Comparison of ENCODE assay signal across 26 cellular contexts in genomic region chr2:1187189-1187588, GRCh38.
"Had no signal": no experiment of that assay in that cellular context is flagged by ENCODE, and none has a peak within 500 bp of the region (broad histone marks: within the 10 kb centered on the region; RNA-seq: fewer than 3 reads in every experiment).

No MANE protein-coding gene starts in this region.

- H3K9me3 ChIP-seq: MG63 had no signal

- H3K27me3 ChIP-seq: MG63 had no signal

- DNase-seq: Karpas-422, Kasumi-1, MG63, MM.1S, MV-4-11, NCI-H1048, NCI-H1417 treated with DMSO at 0.1 percent for 48 hours, NCI-H1436, NCI-H1436 treated with DMSO at 0.1 percent for 48 hours, NCI-H146, NCI-H1694, NCI-H1694 treated with DMSO at 0.1 percent for 48 hours, NCI-H1930, NCI-H2081, NCI-H2081 treated with DMSO at 0.1 percent for 48 hours, NCI-H2107, NCI-H2171, NCI-H2171 treated with DMSO at 0.1 percent for 48 hours, NCI-H2227 treated with DMSO at 0.1 percent for 48 hours, NCI-H226, NCI-H446, NCI-H446 treated with DMSO at 0.1 percent for 48 hours, NCI-H524, NCI-H524 treated with DMSO at 0.1 percent for 48 hours, NCI-H526, NCI-H526 treated with DMSO at 0.1 percent for 48 hours had no signal

- H3K4me3 ChIP-seq: MG63 had no signal

- H3K36me3 ChIP-seq: MG63 had no signal
